In genomic region chr16:70438325-70438982, GRCh38 we compare ENCODE assay signal across 1 cellular context.
TF ChIP-seq lines count a peak whose summit lies in the region.

No MANE protein-coding gene starts in this region.

TF ChIP-seq in IMR-90, 13 proteins besides CTCF, POLR2A, EP300 and RAD21 (continued from another document):
- TF ChIP-seq CEBPB (IDR thresholded peaks at IDR 0.05; ENCODE audit: low read depth, low read length) (no peak), RCOR1 (IDR thresholded peaks at IDR 0.05; ENCODE audit: insufficient replicate concordance, low read length) (no peak), MAZ (IDR thresholded peaks at IDR 0.05; ENCODE audit: borderline replicate concordance, low read depth, low read length) (no peak), USF2 (IDR thresholded peaks at IDR 0.05; ENCODE audit: low read depth, low read length) (no peak), CHD1 (IDR thresholded peaks at IDR 0.05; ENCODE audit: low read depth, low read length) (no peak), MXI1 (IDR thresholded peaks at IDR 0.05; ENCODE audit: borderline replicate concordance, low read depth, low read length) (no peak), SMC3 (IDR thresholded peaks at IDR 0.05; ENCODE audit: low read depth, low read length) (no peak)
